ENCODE assay signal across 1 cellular context in the genomic region with DNA sequence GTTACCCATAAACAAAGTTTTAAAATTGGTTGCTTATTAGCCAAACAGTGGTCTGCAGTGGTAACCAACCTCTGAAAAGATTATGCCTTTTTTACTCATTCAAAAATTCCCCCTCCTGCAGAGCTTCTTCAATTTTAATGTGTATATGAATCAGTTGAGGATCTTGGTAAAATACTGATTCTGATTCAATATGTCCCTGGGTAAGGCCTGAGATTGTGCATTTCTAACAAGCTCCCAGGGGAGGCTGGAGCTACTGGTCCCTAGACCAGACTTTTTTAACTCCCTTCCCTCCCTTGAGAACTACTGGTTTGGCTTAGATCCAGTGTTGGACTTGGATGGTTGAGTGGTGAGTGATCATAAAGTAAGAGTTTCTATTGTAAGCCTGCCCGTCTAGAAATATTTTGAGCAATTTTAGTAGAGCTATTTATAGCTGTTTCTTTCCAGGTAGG.
TF ChIP-seq lines count a peak whose summit lies in the region.

No MANE protein-coding gene starts in this region.

TF ChIP-seq in HCT116, 20 proteins besides CTCF, POLR2A, EP300 and RAD21 (continued from another document):
- TF ChIP-seq, protein P1, sequence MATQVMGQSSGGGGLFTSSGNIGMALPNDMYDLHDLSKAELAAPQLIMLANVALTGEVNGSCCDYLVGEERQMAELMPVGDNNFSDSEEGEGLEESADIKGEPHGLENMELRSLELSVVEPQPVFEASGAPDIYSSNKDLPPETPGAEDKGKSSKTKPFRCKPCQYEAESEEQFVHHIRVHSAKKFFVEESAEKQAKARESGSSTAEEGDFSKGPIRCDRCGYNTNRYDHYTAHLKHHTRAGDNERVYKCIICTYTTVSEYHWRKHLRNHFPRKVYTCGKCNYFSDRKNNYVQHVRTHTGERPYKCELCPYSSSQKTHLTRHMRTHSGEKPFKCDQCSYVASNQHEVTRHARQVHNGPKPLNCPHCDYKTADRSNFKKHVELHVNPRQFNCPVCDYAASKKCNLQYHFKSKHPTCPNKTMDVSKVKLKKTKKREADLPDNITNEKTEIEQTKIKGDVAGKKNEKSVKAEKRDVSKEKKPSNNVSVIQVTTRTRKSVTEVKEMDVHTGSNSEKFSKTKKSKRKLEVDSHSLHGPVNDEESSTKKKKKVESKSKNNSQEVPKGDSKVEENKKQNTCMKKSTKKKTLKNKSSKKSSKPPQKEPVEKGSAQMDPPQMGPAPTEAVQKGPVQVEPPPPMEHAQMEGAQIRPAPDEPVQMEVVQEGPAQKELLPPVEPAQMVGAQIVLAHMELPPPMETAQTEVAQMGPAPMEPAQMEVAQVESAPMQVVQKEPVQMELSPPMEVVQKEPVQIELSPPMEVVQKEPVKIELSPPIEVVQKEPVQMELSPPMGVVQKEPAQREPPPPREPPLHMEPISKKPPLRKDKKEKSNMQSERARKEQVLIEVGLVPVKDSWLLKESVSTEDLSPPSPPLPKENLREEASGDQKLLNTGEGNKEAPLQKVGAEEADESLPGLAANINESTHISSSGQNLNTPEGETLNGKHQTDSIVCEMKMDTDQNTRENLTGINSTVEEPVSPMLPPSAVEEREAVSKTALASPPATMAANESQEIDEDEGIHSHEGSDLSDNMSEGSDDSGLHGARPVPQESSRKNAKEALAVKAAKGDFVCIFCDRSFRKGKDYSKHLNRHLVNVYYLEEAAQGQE (IDR thresholded peaks at IDR 0.05; ENCODE audit: low read depth) = no peak
TF ChIP-seq in HCT116: peak in this region for 0.
